In genomic region chr16:69929480-69929879, GRCh38 we compare ENCODE assay signal across 1 cellular context.
TF ChIP-seq lines count a peak whose summit lies in the region.

No MANE protein-coding gene starts in this region.

TF ChIP-seq in HepG2, 621 proteins besides CTCF, POLR2A, EP300 and RAD21 (continued from another document):
- TF ChIP-seq ARID5B (CRISPR knock-in tag; IDR thresholded peaks at IDR 0.05), result no peak
- no peak for TF ChIP-seq ZBTB37 (CRISPR knock-in tag; IDR thresholded peaks at IDR 0.05)
- no peak for TF ChIP-seq SYNCRIP (IDR thresholded peaks at IDR 0.05; ENCODE audit: insufficient read depth, low read depth, low read length)
- TF ChIP-seq TERF1 (CRISPR knock-in tag; IDR thresholded peaks at IDR 0.05), result no peak
TF ChIP-seq in HepG2: peak in this region for 1.
